In genomic region chr12:57861967-57862366, GRCh38 we compare ENCODE assay signal across 19 cellular contexts. TPM values are rescaled to one million over a fixed set of nuclear protein-coding genes. Genes with fewer than 3 reads are reported as not detected.
DNase-seq lines count a peak whose midpoint lies in the region; ATAC-seq and TF ChIP-seq lines count a peak whose summit lies in the region.
"Had no signal": no experiment of that assay in that cellular context is flagged by ENCODE, and none has a peak within 500 bp of the region (broad histone marks: within the 10 kb centered on the region; RNA-seq: fewer than 3 reads in every experiment).

No MANE protein-coding gene starts in this region.

- no peaks in the 10 kb centered on the region for H3K36me3 ChIP-seq in HCT116 (ENCODE audit: control insufficient read depth in 1 of 2, insufficient read depth in 2 of 2, low read length in 2 of 2)
- no peaks in the 10 kb centered on the region for H3K36me3 ChIP-seq in RWPE2 (ENCODE audit: low read depth)
- no peaks in the 10 kb centered on the region for H3K36me3 ChIP-seq in smooth muscle cell (ENCODE audit: low read depth)

- H3K9me3 Mint-ChIP-seq in activated naive CD4-positive, alpha-beta T cell treated with anti-CD3 and anti-CD28 coated beads, Interleukin-2, amount 50 U/mL, for 72 hours, result no peaks in the 10 kb centered on the region

- intact Hi-C loops in HCT116 (cut with micrococcal nuclease), result loop anchor here (2.0 kb wide), 1 partner anchor 15 kb away; the partner anchor contains the start of gene CTDSP2

- TF ChIP-seq POLR2A in HCT116 (IDR thresholded peaks at IDR 0.05; ENCODE audit: borderline replicate concordance, extremely low read depth, insufficient read depth, insufficient read length) (no peak), erythroblast (IDR thresholded peaks at IDR 0.05; ENCODE audit: low read length) (no peak)

- H2AFZ ChIP-seq in HCT116 (ENCODE audit: low read depth, low read length, poor library complexity, severe bottlenecking), result peak overlapping the region; percentile 46
- H2AFZ ChIP-seq in smooth muscle cell (ENCODE audit: low read depth), result no peak overlapping the region

- TF ChIP-seq RAD21 in HCT116 (IDR thresholded peaks at IDR 0.05; ENCODE audit: low read depth), result no peak

- TF ChIP-seq CTCF in HCT116 (IDR thresholded peaks at IDR 0.05 in 2 of 3, conservative IDR thresholded peaks at IDR 0.05 in 1 of 3; ENCODE audit: borderline replicate concordance in 1 of 3, insufficient read depth in 1 of 3, low read depth in 2 of 3, low read length in 2 of 3) (no peak), RWPE2 (IDR thresholded peaks at IDR 0.05; ENCODE audit: poor library complexity, severe bottlenecking) (no peak), smooth muscle cell (IDR thresholded peaks at IDR 0.05; ENCODE audit: borderline replicate concordance, insufficient read depth, poor library complexity, severe bottlenecking) (no peak)

- H4K20me1 ChIP-seq in HCT116 (ENCODE audit: insufficient read depth), result no peaks in the 10 kb centered on the region
- no peaks in the 10 kb centered on the region for H4K20me1 ChIP-seq in smooth muscle cell (ENCODE audit: low read depth)

- no peaks in the 10 kb centered on the region for H3K9me3 ChIP-seq in HCT116 (ENCODE audit: control insufficient read depth in 1 of 2, insufficient read depth in 1 of 2, low read depth in 1 of 2, low read length in 2 of 2)
- H3K9me3 ChIP-seq in RWPE2 (ENCODE audit: severe bottlenecking), result no peaks in the 10 kb centered on the region
- no peaks in the 10 kb centered on the region for H3K9me3 ChIP-seq in smooth muscle cell (replicated peaks; ENCODE audit: low read depth)

- POLR2A ChIA-PET in HCT116 (lab: Charles Lee), result interaction anchor here (1.5 to 2.7 kb wide), 2 partner anchors 15 to 24 kb away, joined by 3 to 20 read pairs; partner anchors contain the start of gene CTDSP2

- WGBS in smooth muscle cell (ENCODE audit: low lambda C conversion rate), result 84% methylated on average over 4 of the region's 4 CpGs

- no peaks in the 10 kb centered on the region for H3K9me2 ChIP-seq in HCT116 (ENCODE audit: insufficient read depth)

- no peak overlapping the region for H3K9ac ChIP-seq in HCT116 (ENCODE audit: low read length)
- no peak overlapping the region for H3K9ac ChIP-seq in smooth muscle cell (ENCODE audit: low read depth)

- H3K4me2 ChIP-seq in HCT116 (ENCODE audit: low read length) (peak overlapping the region; percentile 41), smooth muscle cell (no peak overlapping the region)

- H3F3A ChIP-seq in smooth muscle cell (ENCODE audit: low read depth), result peaks cover 15% of the 10 kb centered on the region

- no peak overlapping the region for H3K27ac Mint-ChIP-seq in activated naive CD4-positive, alpha-beta T cell treated with anti-CD3 and anti-CD28 coated beads, Interleukin-2, amount 50 U/mL, for 72 hours

- RAD21 ChIA-PET in HCT116 (lab: Charles Lee; ENCODE audit: low non-redundant PET in 1 of 2, low total read pairs in 2 of 2, uncharacterized antibody in 2 of 2, unreplicated experiment in 2 of 2), result no interaction called here

- CTCF ChIA-PET in HCT116 (lab: Charles Lee), result no interaction called here

- H3K79me2 ChIP-seq in HCT116 (ENCODE audit: insufficient read depth, low read length) (no peaks in the 10 kb centered on the region), smooth muscle cell (ENCODE audit: low read depth) (no peaks in the 10 kb centered on the region)

- BruUV-seq in HCT116 (replicated peaks; lab: Mats Ljungman, UMichigan), result no TSS peak

- H3K4me3 ChIP-seq in HCT116 (replicated peaks in 1 of 2; ENCODE audit: low read depth in 1 of 2, low read length in 2 of 2) (no peak overlapping the region), RWPE2 (ENCODE audit: severe bottlenecking) (no peak overlapping the region), smooth muscle cell (no peak overlapping the region)

- DNase-seq in HCT116 (ENCODE audit: low read depth, low spot score) (no peak), RWPE2 (ENCODE audit: low spot score) (no peak), epithelial cell of prostate (ENCODE audit: low read depth, low spot score) (no peak), smooth muscle cell (lab: John Stamatoyannopoulos, UW; ENCODE audit: unreplicated experiment) (no peak), erythroblast (lab: John Stamatoyannopoulos, UW) (no peak)
- DNase-seq in activated CD4-positive, alpha-beta T cell treated with anti-CD3 and anti-CD28 coated beads, Interleukin-2, amount 50 U/mL, for 1 hour, result no peak
- DNase-seq in activated naive CD4-positive, alpha-beta T cell treated with anti-CD3 and anti-CD28 coated beads, Interleukin-2, amount 50 U/mL, for 72 hours (ENCODE audit: low spot score in 2 of 2), result no peak
- DNase-seq: ACHN, DMS79, HCEC 1CT, Kasumi-1, NCI-H1092 treated with DMSO at 0.1 percent for 48 hours, NCI-H2081, NCI-H2171 treated with DMSO at 0.1 percent for 48 hours, NCI-H446, SIG-M5 had no signal

- H3K36me3 Mint-ChIP-seq in activated naive CD4-positive, alpha-beta T cell treated with anti-CD3 and anti-CD28 coated beads, Interleukin-2, amount 50 U/mL, for 72 hours, result no peaks in the 10 kb centered on the region

- no peak overlapping the region for H3K27ac ChIP-seq in HCT116 (ENCODE audit: low read depth, low read length)
- H3K27ac ChIP-seq in RWPE2 (ENCODE audit: poor library complexity, severe bottlenecking), result peak overlapping the region; percentile 20
- peak overlapping the region; percentile 16 for H3K27ac ChIP-seq in epithelial cell of prostate
- H3K27ac ChIP-seq in smooth muscle cell (ENCODE audit: low read depth), result peak overlapping the region; percentile 57
- H3K27ac ChIP-seq: C4-2B, HL-60 had no signal

- ATAC-seq in HCT116 (no peak), RWPE2 (ENCODE audit: low read depth) (no peak)
- ATAC-seq in activated naive CD4-positive, alpha-beta T cell treated with anti-CD3 and anti-CD28 coated beads, Interleukin-2, amount 50 U/mL, for 72 hours, result no peak
- ATAC-seq: SK-N-SH treated with all-trans-retinoic acid at 6 μM for 48 hours had no signal

- peaks cover 13 to 41% of the 10 kb centered on the region in 2 experiments for H3K4me1 ChIP-seq in HCT116 (ENCODE audit: control insufficient read depth in 1 of 2, insufficient read depth in 2 of 2, low read length in 2 of 2)
- peaks cover 17% of the 10 kb centered on the region for H3K4me1 ChIP-seq in RWPE2 (ENCODE audit: insufficient read depth, poor library complexity, severe bottlenecking)
- peaks cover 12% of the 10 kb centered on the region for H3K4me1 ChIP-seq in smooth muscle cell (ENCODE audit: low read depth)

- H3K27me3 ChIP-seq in HCT116 (ENCODE audit: insufficient read depth, low read length) (no peaks in the 10 kb centered on the region), RWPE2 (ENCODE audit: insufficient read depth, poor library complexity, severe bottlenecking) (no peaks in the 10 kb centered on the region), smooth muscle cell (ENCODE audit: low read depth) (no peaks in the 10 kb centered on the region)

TF ChIP-seq in HCT116, 20 proteins besides CTCF, POLR2A, EP300 and RAD21:
- TF ChIP-seq ZNF274 (IDR thresholded peaks at IDR 0.05; ENCODE audit: low read depth, low read length), result no peak
- no peak for TF ChIP-seq TCF7L2 (IDR thresholded peaks at IDR 0.05; ENCODE audit: borderline replicate concordance, extremely low read depth, insufficient read depth, insufficient read length)
- TF ChIP-seq, protein P1, sequence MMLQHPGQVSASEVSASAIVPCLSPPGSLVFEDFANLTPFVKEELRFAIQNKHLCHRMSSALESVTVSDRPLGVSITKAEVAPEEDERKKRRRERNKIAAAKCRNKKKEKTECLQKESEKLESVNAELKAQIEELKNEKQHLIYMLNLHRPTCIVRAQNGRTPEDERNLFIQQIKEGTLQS (IDR thresholded peaks at IDR 0.05), result no peak
- no peak for TF ChIP-seq EZH2phosphoT487 (IDR thresholded peaks at IDR 0.05; ENCODE audit: borderline replicate concordance)
- no peak for TF ChIP-seq ELF1 (IDR thresholded peaks at IDR 0.05; ENCODE audit: borderline replicate concordance, low read depth)
- no peak for TF ChIP-seq YY1 (IDR thresholded peaks at IDR 0.05; ENCODE audit: extremely low read depth, insufficient replicate concordance, low read depth, low read length)
- no peak for TF ChIP-seq EGR1 (IDR thresholded peaks at IDR 0.05; ENCODE audit: low read depth)
- no peak for TF ChIP-seq ZBTB33 (IDR thresholded peaks at IDR 0.05; ENCODE audit: extremely low read depth, insufficient replicate concordance, low read length)
- no peak for TF ChIP-seq MAX (IDR thresholded peaks at IDR 0.05)
- no peak for TF ChIP-seq CBX3 (IDR thresholded peaks at IDR 0.05; ENCODE audit: low read depth)
- no peak for TF ChIP-seq ZFX (IDR thresholded peaks at IDR 0.05)
- TF ChIP-seq SIN3A (IDR thresholded peaks at IDR 0.05; ENCODE audit: low read depth), result no peak
- no peak for TF ChIP-seq FOSL1 (IDR thresholded peaks at IDR 0.05; ENCODE audit: low read depth)

RNA-seq across cellular contexts. Expression of gene CTDSP2, which starts 15.4 kb away (rescaled TPM):
- total RNA-seq in HCT116 (2021; ENCODE audit: unreplicated experiment), result 82.7 TPM
- 75.8 and 86.4 TPM in 2 replicates for polyA plus RNA-seq in HCT116 (2012)
- 77.4 and 86.7 TPM in 2 replicates for total RNA-seq in smooth muscle cell
- polyA plus RNA-seq in smooth muscle cell, result 61.7 and 62.0 TPM in 2 replicates
- 100 to 1,000 TPM in 1 of 2 donors, 10 to 100 TPM in 1; 76.3 to 103 TPM for total RNA-seq in activated naive CD4-positive, alpha-beta T cell treated with anti-CD3 and anti-CD28 coated beads, Interleukin-2, amount 50 U/mL, for 72 hours

RNA-seq across cellular contexts. Expression of gene AVIL, which starts 43.4 kb away (rescaled TPM):
- total RNA-seq in HCT116 (2021; ENCODE audit: unreplicated experiment) (1.1 TPM), smooth muscle cell (7.0 and 17.1 TPM in 2 replicates)
- 0.40 and 0.61 TPM in 2 replicates for polyA plus RNA-seq in HCT116 (2012)
- 1.2 and 9.1 TPM in 2 replicates for polyA plus RNA-seq in smooth muscle cell
- total RNA-seq in activated naive CD4-positive, alpha-beta T cell treated with anti-CD3 and anti-CD28 coated beads, Interleukin-2, amount 50 U/mL, for 72 hours, result 1 to 10 TPM in 1 of 2 donors, under 1 TPM in 1; 0.23 to 3.1 TPM
